In the genomic region with DNA sequence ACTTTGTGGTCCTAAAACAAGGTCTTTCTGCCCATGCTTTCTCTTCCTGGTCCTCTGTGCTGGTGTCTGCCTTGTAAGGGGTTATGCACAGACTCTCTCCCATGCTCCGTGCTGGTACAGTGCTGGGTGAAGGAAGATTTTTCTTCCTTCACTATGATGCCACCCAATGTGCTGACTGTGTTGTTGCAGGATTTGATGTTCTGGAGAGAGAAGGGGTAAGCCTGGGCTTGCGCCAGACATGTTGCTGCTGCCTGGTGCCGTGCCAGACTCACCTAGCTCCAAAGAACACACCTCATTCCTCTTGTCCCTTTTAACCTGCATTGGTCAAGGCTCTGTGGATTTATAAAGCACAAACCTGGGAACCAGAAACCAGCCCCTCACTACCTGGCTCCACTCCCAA, we compare ENCODE assay signal across 1 cellular context.
TF ChIP-seq lines count a peak whose summit lies in the region.

No MANE protein-coding gene starts in this region.

TF ChIP-seq in HepG2, 621 proteins besides CTCF, POLR2A, EP300 and RAD21 (continued from another document):
- TF ChIP-seq, protein P1, sequence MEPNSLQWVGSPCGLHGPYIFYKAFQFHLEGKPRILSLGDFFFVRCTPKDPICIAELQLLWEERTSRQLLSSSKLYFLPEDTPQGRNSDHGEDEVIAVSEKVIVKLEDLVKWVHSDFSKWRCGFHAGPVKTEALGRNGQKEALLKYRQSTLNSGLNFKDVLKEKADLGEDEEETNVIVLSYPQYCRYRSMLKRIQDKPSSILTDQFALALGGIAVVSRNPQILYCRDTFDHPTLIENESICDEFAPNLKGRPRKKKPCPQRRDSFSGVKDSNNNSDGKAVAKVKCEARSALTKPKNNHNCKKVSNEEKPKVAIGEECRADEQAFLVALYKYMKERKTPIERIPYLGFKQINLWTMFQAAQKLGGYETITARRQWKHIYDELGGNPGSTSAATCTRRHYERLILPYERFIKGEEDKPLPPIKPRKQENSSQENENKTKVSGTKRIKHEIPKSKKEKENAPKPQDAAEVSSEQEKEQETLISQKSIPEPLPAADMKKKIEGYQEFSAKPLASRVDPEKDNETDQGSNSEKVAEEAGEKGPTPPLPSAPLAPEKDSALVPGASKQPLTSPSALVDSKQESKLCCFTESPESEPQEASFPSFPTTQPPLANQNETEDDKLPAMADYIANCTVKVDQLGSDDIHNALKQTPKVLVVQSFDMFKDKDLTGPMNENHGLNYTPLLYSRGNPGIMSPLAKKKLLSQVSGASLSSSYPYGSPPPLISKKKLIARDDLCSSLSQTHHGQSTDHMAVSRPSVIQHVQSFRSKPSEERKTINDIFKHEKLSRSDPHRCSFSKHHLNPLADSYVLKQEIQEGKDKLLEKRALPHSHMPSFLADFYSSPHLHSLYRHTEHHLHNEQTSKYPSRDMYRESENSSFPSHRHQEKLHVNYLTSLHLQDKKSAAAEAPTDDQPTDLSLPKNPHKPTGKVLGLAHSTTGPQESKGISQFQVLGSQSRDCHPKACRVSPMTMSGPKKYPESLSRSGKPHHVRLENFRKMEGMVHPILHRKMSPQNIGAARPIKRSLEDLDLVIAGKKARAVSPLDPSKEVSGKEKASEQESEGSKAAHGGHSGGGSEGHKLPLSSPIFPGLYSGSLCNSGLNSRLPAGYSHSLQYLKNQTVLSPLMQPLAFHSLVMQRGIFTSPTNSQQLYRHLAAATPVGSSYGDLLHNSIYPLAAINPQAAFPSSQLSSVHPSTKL (CRISPR knock-in tag; IDR thresholded peaks at IDR 0.05) = no peak
- TF ChIP-seq ZNF816 (CRISPR knock-in tag; IDR thresholded peaks at IDR 0.05; ENCODE audit: borderline replicate concordance) (no peak), MAFK (conservative IDR thresholded peaks at IDR 0.05 in 1 of 2, IDR thresholded peaks at IDR 0.05 in 1 of 2; ENCODE audit: low read length in 2 of 2) (peak; percentile 2 to 37; a peak in 1 of 4 replicates), JUNB (CRISPR knock-in tag; IDR thresholded peaks at IDR 0.05; ENCODE audit: borderline replicate concordance) (no peak), ZNF749 (CRISPR knock-in tag; IDR thresholded peaks at IDR 0.05; ENCODE audit: borderline replicate concordance) (0 out of 2 replicates have a peak, but pooled peaks have one; percentile 56), GATAD2A (CRISPR knock-in tag; IDR thresholded peaks at IDR 0.05) (no peak)
- TF ChIP-seq, protein P2, sequence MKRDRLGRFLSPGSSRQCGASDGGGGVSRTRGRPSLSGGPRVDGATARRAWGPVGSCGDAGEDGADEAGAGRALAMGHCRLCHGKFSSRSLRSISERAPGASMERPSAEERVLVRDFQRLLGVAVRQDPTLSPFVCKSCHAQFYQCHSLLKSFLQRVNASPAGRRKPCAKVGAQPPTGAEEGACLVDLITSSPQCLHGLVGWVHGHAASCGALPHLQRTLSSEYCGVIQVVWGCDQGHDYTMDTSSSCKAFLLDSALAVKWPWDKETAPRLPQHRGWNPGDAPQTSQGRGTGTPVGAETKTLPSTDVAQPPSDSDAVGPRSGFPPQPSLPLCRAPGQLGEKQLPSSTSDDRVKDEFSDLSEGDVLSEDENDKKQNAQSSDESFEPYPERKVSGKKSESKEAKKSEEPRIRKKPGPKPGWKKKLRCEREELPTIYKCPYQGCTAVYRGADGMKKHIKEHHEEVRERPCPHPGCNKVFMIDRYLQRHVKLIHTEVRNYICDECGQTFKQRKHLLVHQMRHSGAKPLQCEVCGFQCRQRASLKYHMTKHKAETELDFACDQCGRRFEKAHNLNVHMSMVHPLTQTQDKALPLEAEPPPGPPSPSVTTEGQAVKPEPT (CRISPR knock-in tag; IDR thresholded peaks at IDR 0.05; ENCODE audit: low read depth) = no peak
- TF ChIP-seq, protein P3, sequence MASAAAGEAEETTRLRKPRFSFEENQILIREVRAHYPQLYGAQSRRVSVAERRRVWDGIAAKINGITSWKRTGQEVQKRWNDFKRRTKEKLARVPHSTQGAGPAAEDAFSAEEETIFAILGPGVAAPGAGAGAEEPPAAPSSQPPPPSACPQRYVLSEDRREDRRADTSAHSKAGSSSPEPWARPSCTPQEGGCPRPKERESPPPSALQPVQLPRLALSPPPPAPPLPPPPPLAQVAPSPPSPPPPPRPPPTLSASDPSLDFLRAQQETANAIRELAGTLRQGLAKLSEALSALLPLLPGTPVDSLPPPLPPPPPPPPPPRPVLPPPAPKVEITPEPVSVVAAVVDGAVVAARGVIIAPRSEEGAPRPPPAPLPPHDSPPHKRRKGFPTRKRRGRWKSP (CRISPR knock-in tag; IDR thresholded peaks at IDR 0.05) = no peak
